Comparison of ENCODE assay signal across 19 cellular contexts in genomic region chr9:123680382-123680781, GRCh38.
"Had no signal": no experiment of that assay in that cellular context is flagged by ENCODE, and none has a peak within 500 bp of the region (broad histone marks: within the 10 kb centered on the region; RNA-seq: fewer than 3 reads in every experiment).

No MANE protein-coding gene starts in this region.

- ATAC-seq: naive thymus-derived CD8-positive, alpha-beta T cell; WTC11 had no signal

- H3K27me3 Mint-ChIP-seq: activated CD8-positive, alpha-beta T cell treated with anti-CD3 and anti-CD28 coated beads for 36 hours; activated naive CD4-positive, alpha-beta T cell treated with anti-CD3 and anti-CD28 coated beads, Interleukin-2, amount 50 U/mL, for 24 hours; naive thymus-derived CD8-positive, alpha-beta T cell had no signal

- DNase-seq: activated CD4-positive, alpha-beta T cell treated with anti-CD3 and anti-CD28 coated beads for 48 hours; activated CD8-positive, alpha-beta T cell treated with anti-CD3 and anti-CD28 coated beads for 36 hours; activated effector memory CD4-positive, alpha-beta T cell treated with anti-CD3 and anti-CD28 coated beads, Interleukin-2, amount 50 U/mL, for 16 hours; activated T-cell treated with anti-CD3 and anti-CD28 coated beads, Interleukin-2, amount 50 U/mL, for 48 hours; caudate nucleus; colonic mucosa; islet precursor cell; left lung; mesenchymal stem cell; naive thymus-derived CD8-positive, alpha-beta T cell; small intestine; stimulated activated CD4-positive, alpha-beta T cell treated with anti-CD3 and anti-CD28 coated beads, Interleukin-4, amount 100 ng/mL, for 4 hours; stimulated activated CD8-positive, alpha-beta memory T cell treated with anti-CD3 and anti-CD28 coated beads, Interleukin-4, amount 100 ng/mL, for 48 hours; stimulated activated naive CD8-positive, alpha-beta T cell treated with anti-CD3 and anti-CD28 coated beads, Interleukin-15, Interleukin-2, amounts not matched to agents 100 U/mL and 50 U/mL, for 24 hours; trophoblast cell had no signal

- H3K27ac ChIP-seq: hepatocyte, left lung, suprapubic skin had no signal

- H3K4me2 ChIP-seq: hepatocyte had no signal

- H3K27me3 ChIP-seq: colonic mucosa, left lung, suprapubic skin had no signal

- H3K36me3 ChIP-seq: colonic mucosa, suprapubic skin had no signal

- H3K27ac Mint-ChIP-seq: activated CD8-positive, alpha-beta T cell treated with anti-CD3 and anti-CD28 coated beads for 36 hours; activated naive CD4-positive, alpha-beta T cell treated with anti-CD3 and anti-CD28 coated beads, Interleukin-2, amount 50 U/mL, for 24 hours; WTC11 had no signal

- H3K4me1 ChIP-seq: suprapubic skin had no signal

- H3K4me3 Mint-ChIP-seq: activated CD8-positive, alpha-beta T cell treated with anti-CD3 and anti-CD28 coated beads for 36 hours; activated naive CD4-positive, alpha-beta T cell treated with anti-CD3 and anti-CD28 coated beads, Interleukin-2, amount 50 U/mL, for 24 hours; WTC11 had no signal

- H3K9me3 ChIP-seq: colonic mucosa, left lung, suprapubic skin had no signal

- H3K4me3 ChIP-seq: colonic mucosa, hepatocyte, left lung, suprapubic skin had no signal

- H3K9me3 Mint-ChIP-seq: activated CD8-positive, alpha-beta T cell treated with anti-CD3 and anti-CD28 coated beads for 36 hours; activated naive CD4-positive, alpha-beta T cell treated with anti-CD3 and anti-CD28 coated beads, Interleukin-2, amount 50 U/mL, for 24 hours; naive thymus-derived CD8-positive, alpha-beta T cell had no signal
